Comparison of ENCODE assay signal across 10 cellular contexts in genomic region chr1:59076612-59077011, GRCh38.
DNase-seq lines count a peak whose midpoint lies in the region; ATAC-seq and TF ChIP-seq lines count a peak whose summit lies in the region.
"Had no signal": no experiment of that assay in that cellular context is flagged by ENCODE, and none has a peak within 500 bp of the region (broad histone marks: within the 10 kb centered on the region; RNA-seq: fewer than 3 reads in every experiment).

No MANE protein-coding gene starts in this region.

- H3K4me3 ChIP-seq in AG10803 (ENCODE audit: low read length) (no peak overlapping the region), LNCaP clone FGC (ENCODE audit: low read depth, low read length) (no peak overlapping the region), mammary epithelial cell (replicated peaks in 1 of 3; ENCODE audit: insufficient read depth in 1 of 3, low read depth in 2 of 3, low read length in 3 of 3) (no peak overlapping the region), right lobe of liver (no peak overlapping the region)
- H3K4me3 ChIP-seq: testis had no signal

- in situ Hi-C loops in mammary epithelial cell (cut with MboI; ENCODE audit: low sequenced_read_pairs in 2 of 2): loop anchor here in 1 of 2 donors (25.0 kb wide), 1 partner anchor 611 kb away; no protein-coding TSS in a partner anchor

- no peaks in the 10 kb centered on the region for H3K27me3 ChIP-seq in mammary epithelial cell (ENCODE audit: insufficient read depth, low read length)
- H3K27me3 ChIP-seq in right lobe of liver: no peaks in the 10 kb centered on the region
- H3K27me3 ChIP-seq: testis had no signal

- H3K4me2 ChIP-seq in mammary epithelial cell (ENCODE audit: insufficient read depth, low read depth, low read length): no peak overlapping the region

- peaks cover 11% of the 10 kb centered on the region for H3K4me1 ChIP-seq in mammary epithelial cell (ENCODE audit: insufficient read depth, low read length)
- H3K4me1 ChIP-seq in right lobe of liver: no peaks in the 10 kb centered on the region
- H3K4me1 ChIP-seq: testis had no signal

- TF ChIP-seq CTCF in AG10803 (conservative IDR thresholded peaks at IDR 0.05; ENCODE audit: low read length) (peak; percentile 47), LNCaP clone FGC (IDR thresholded peaks at IDR 0.05; ENCODE audit: control insufficient read depth, extremely low read depth, insufficient read depth) (peak; percentile 20; the same call in 1 of the 2 replicates), mammary epithelial cell (conservative IDR thresholded peaks at IDR 0.05 in 1 of 2, IDR thresholded peaks at IDR 0.05 in 1 of 2; ENCODE audit: extremely low read depth in 1 of 2, insufficient read depth in 1 of 2, low read depth in 1 of 2, low read length in 2 of 2) (peak; percentile 13 to 33), right lobe of liver (IDR thresholded peaks at IDR 0.05) (peak; percentile 20 to 38 (median 29))

- no peak overlapping the region for H2AFZ ChIP-seq in mammary epithelial cell (ENCODE audit: low read depth, low read length)

- no peaks in the 10 kb centered on the region for H3K79me2 ChIP-seq in mammary epithelial cell (ENCODE audit: insufficient read depth, low read length)

- dilution Hi-C loops in mammary epithelial cell (cut with HindIII; ENCODE audit: low sequenced_read_pairs): no loop called here

- no peak for TF ChIP-seq POLR2A in right lobe of liver (IDR thresholded peaks at IDR 0.05)

- WGBS in mammary epithelial cell (ENCODE audit: low coverage, missing lambda C conversion rate): 94% methylated on average over 1 of the region's 1 CpG
- no CpG with 5 or more reads among the region's 1 CpG for WGBS in right lobe of liver (ENCODE audit: insufficient coverage, low coverage, low lambda C conversion rate, missing lambda C conversion rate)

- no TSS peak for BruUV-seq in mammary epithelial cell (replicated peaks; lab: Mats Ljungman, UMichigan)

- H3K36me3 ChIP-seq in mammary epithelial cell (ENCODE audit: insufficient read depth, low read length) (no peaks in the 10 kb centered on the region), right lobe of liver (no peaks in the 10 kb centered on the region)

- no peaks in the 10 kb centered on the region for H4K20me1 ChIP-seq in mammary epithelial cell (ENCODE audit: insufficient read depth, low read length)

- H3K9ac ChIP-seq in mammary epithelial cell (ENCODE audit: insufficient read depth, low read length): no peak overlapping the region

- ATAC-seq in right lobe of liver (peak; percentile 50 to 73 (median 60)), HG03108 (IDR thresholded peaks at IDR 0.05; ENCODE audit: unreplicated experiment) (no peak), HG02759 (IDR thresholded peaks at IDR 0.05; ENCODE audit: unreplicated experiment) (no peak), HG02981 (IDR thresholded peaks at IDR 0.05; ENCODE audit: unreplicated experiment) (no peak)

- DNase-seq in AG10803 (ENCODE audit: low read depth) (peak; percentile 29), LNCaP clone FGC (ENCODE audit: low read depth) (no peak), mammary epithelial cell (no peak), right lobe of liver (no peak), NCI-H748 (lab: John Stamatoyannopoulos, UW; ENCODE audit: unreplicated experiment) (no peak)
- DNase-seq: T-helper 2 cell, testis had no signal

- CTCF ChIA-PET in mammary epithelial cell (lab: Charles Lee; ENCODE audit: low non-redundant PET): interaction anchor here (0.7 kb wide), 1 partner anchor 31 kb away, joined by 4 read pairs; no protein-coding TSS in a partner anchor

- no peak overlapping the region for H3K27ac ChIP-seq in mammary epithelial cell (ENCODE audit: insufficient read depth, low read depth, low read length)
- no peak overlapping the region for H3K27ac ChIP-seq in right lobe of liver
- H3K27ac ChIP-seq: testis had no signal

- intact Hi-C loops in mammary epithelial cell (cut with micrococcal nuclease): loop anchor here (1.0 to 10.0 kb wide), 2 partner anchors 291 to 488 kb away; no protein-coding TSS in a partner anchor
- intact Hi-C loops in right lobe of liver (cut with DNase I): no loop called here

- H3K9me3 ChIP-seq in mammary epithelial cell (replicated peaks; ENCODE audit: insufficient read depth, low read length) (no peaks in the 10 kb centered on the region), right lobe of liver (no peaks in the 10 kb centered on the region)
- H3K9me3 ChIP-seq: testis had no signal

Comparison
In these comparisons a context has a peak if more than half of its experiments do, and no peak if none do; other contexts are left out.
1. ATAC-seq: peak in right lobe of liver (4 of 4); none in HG03108 (single experiment), HG02759 (single experiment) and HG02981 (single experiment).
2. Peak in every context shown above with its lines, with median percentiles within 50 percentile points of each other: CTCF ChIP-seq.